ENCODE assay signal across 12 cellular contexts in genomic region chr2:181036445-181036844, GRCh38. TPM values are rescaled to one million over a fixed set of nuclear protein-coding genes. Genes with fewer than 3 reads are reported as not detected.
A peak's percentile ranks its signal among the peaks of the same experiment; 100 is the strongest.
DNase-seq lines count a peak whose midpoint lies in the region; ATAC-seq and TF ChIP-seq lines count a peak whose summit lies in the region.
"Had no signal": no experiment of that assay in that cellular context is flagged by ENCODE, and none has a peak within 500 bp of the region (broad histone marks: within the 10 kb centered on the region; RNA-seq: fewer than 3 reads in every experiment).

No MANE protein-coding gene starts in this region.

- no peaks in the 10 kb centered on the region for H3K27me3 Mint-ChIP-seq in natural killer cell (ENCODE audit: low read depth in 2 of 2)
- H3K27me3 Mint-ChIP-seq: activated naive CD4-positive, alpha-beta T cell treated with anti-CD3 and anti-CD28 coated beads, Interleukin-2, amount 50 U/mL, for 24 hours had no signal

- H3K27ac Mint-ChIP-seq in natural killer cell = peak overlapping the region; percentile 70 to 85
- H3K27ac Mint-ChIP-seq: activated naive CD4-positive, alpha-beta T cell treated with anti-CD3 and anti-CD28 coated beads, Interleukin-2, amount 50 U/mL, for 24 hours had no signal

- no peak overlapping the region for H3K4me3 Mint-ChIP-seq in natural killer cell
- H3K4me3 Mint-ChIP-seq: activated naive CD4-positive, alpha-beta T cell treated with anti-CD3 and anti-CD28 coated beads, Interleukin-2, amount 50 U/mL, for 24 hours had no signal

- DNase-seq in natural killer cell = no peak
- DNase-seq in tibial artery = no peak
- DNase-seq: NCI-H1694, PC-9, right cardiac atrium, WERI-Rb-1 had no signal

- peaks cover 0 to 6% (median 0%) of the 10 kb centered on the region in 4 donors for H3K4me1 ChIP-seq in tibial artery

- TF ChIP-seq CTCF in natural killer cell (IDR thresholded peaks at IDR 0.05) = no peak
- no peak for TF ChIP-seq CTCF in tibial artery (IDR thresholded peaks at IDR 0.05)

- H3K36me3 ChIP-seq in tibial artery = no peaks in the 10 kb centered on the region
- H3K36me3 ChIP-seq: WERI-Rb-1 had no signal

- H3K36me3 Mint-ChIP-seq in natural killer cell = no peaks in the 10 kb centered on the region

- no peaks in the 10 kb centered on the region for H3K27me3 ChIP-seq in tibial artery

- ATAC-seq in GM19043 (IDR thresholded peaks at IDR 0.05; ENCODE audit: low read depth, unreplicated experiment) (peak; percentile 50), GM21737 (IDR thresholded peaks at IDR 0.05; ENCODE audit: unreplicated experiment) (peak; percentile 63), HG03439 (IDR thresholded peaks at IDR 0.05; ENCODE audit: unreplicated experiment) (peak; percentile 42), natural killer cell (peak; percentile 16 to 50 (median 18)), HG03095 (IDR thresholded peaks at IDR 0.05; ENCODE audit: unreplicated experiment) (no peak), GM19328 (IDR thresholded peaks at IDR 0.05; ENCODE audit: unreplicated experiment) (no peak)
- ATAC-seq: right cardiac atrium had no signal

- H3K4me1 Mint-ChIP-seq in natural killer cell = peaks cover 31% of the 10 kb centered on the region in 2 donors

- no peaks in the 10 kb centered on the region for H3K9me3 Mint-ChIP-seq in natural killer cell
- H3K9me3 Mint-ChIP-seq: activated naive CD4-positive, alpha-beta T cell treated with anti-CD3 and anti-CD28 coated beads, Interleukin-2, amount 50 U/mL, for 24 hours had no signal

- H3K27ac ChIP-seq in tibial artery = no peak overlapping the region
- H3K27ac ChIP-seq: PC-9, WERI-Rb-1 had no signal

- H3K4me3 ChIP-seq in tibial artery = no peak overlapping the region
- H3K4me3 ChIP-seq: PC-9 had no signal

- H3K9me3 ChIP-seq in tibial artery = no peaks in the 10 kb centered on the region

- intact Hi-C loops in natural killer cell (cut with micrococcal nuclease) (loop anchor here (10.0 kb wide), 1 partner anchor 52 kb away; the partner anchor contains the start of gene UBE2E3), tibial artery (cut with DNase I; ENCODE audit: low total_unique reads) (no loop called here)

RNA-seq across cellular contexts. Expression of gene UBE2E3, which starts 56.0 kb away (rescaled TPM):
- total RNA-seq in natural killer cell = 10 to 100 TPM; 48.5 to 59.3 (median 52.6) TPM

Comparison
In these comparisons a context has a peak if more than half of its experiments do, and no peak if none do; other contexts are left out.
1. ATAC-seq: peak in GM19043 (single experiment), GM21737 (single experiment), HG03439 (single experiment) and natural killer cell (3 of 3); none in HG03095 (single experiment) and GM19328 (single experiment).